In genomic region chr11:748007-748359, GRCh38 we compare ENCODE assay signal across 8 cellular contexts. TPM values are rescaled to one million over a fixed set of nuclear protein-coding genes. Genes with fewer than 3 reads are reported as not detected.
DNase-seq lines count a peak whose midpoint lies in the region; ATAC-seq and TF ChIP-seq lines count a peak whose summit lies in the region.

No MANE protein-coding gene starts in this region.

- ATAC-seq in memory B cell (ENCODE audit: low read depth), result no peak
- ATAC-seq in HG02763 (IDR thresholded peaks at IDR 0.05; ENCODE audit: unreplicated experiment), result no peak

- DNase-seq in activated naive CD4-positive, alpha-beta T cell treated with Interleukin-2 at 50 U/mL for 16 hours, result no peak
- DNase-seq in KBM-7 (peak; percentile 30), caudate nucleus (lab: John Stamatoyannopoulos, UW) (peak in 2 of 61 donors; percentile 15 to 28), memory B cell (ENCODE audit: low spot score in 2 of 2) (no peak), uterus (no peak), HuH-7 (ENCODE audit: low spot score) (no peak)

- H3K27me3 Mint-ChIP-seq in activated naive CD4-positive, alpha-beta T cell treated with anti-CD3 and anti-CD28 coated beads, Interleukin-2, amount 50 U/mL, for 24 hours, result no peaks in the 10 kb centered on the region
- no peaks in the 10 kb centered on the region for H3K27me3 Mint-ChIP-seq in memory B cell

- H3K27me3 ChIP-seq in uterus, result no peaks in the 10 kb centered on the region

- no peaks in the 10 kb centered on the region for H3K9me3 Mint-ChIP-seq in activated naive CD4-positive, alpha-beta T cell treated with anti-CD3 and anti-CD28 coated beads, Interleukin-2, amount 50 U/mL, for 24 hours
- H3K9me3 Mint-ChIP-seq in memory B cell, result no peaks in the 10 kb centered on the region

- peak overlapping the region; percentile 93 for H3K27ac ChIP-seq in caudate nucleus (ENCODE audit: low read depth, low read length)
- H3K27ac ChIP-seq in uterus, result peak overlapping the region; percentile 59 to 74

- H3K9me3 ChIP-seq in uterus, result no peaks in the 10 kb centered on the region

- H3K4me1 ChIP-seq in uterus, result no peaks in the 10 kb centered on the region

- H3K27ac Mint-ChIP-seq in activated naive CD4-positive, alpha-beta T cell treated with anti-CD3 and anti-CD28 coated beads, Interleukin-2, amount 50 U/mL, for 24 hours, result peak overlapping the region; percentile 94
- no peak overlapping the region for H3K27ac Mint-ChIP-seq in memory B cell

- H3K4me3 ChIP-seq in uterus, result peak overlapping the region; percentile 48 to 62

- TF ChIP-seq POLR2A in uterus (IDR thresholded peaks at IDR 0.05), result no peak

- in situ Hi-C loops in KBM-7 (cut with MboI; ENCODE audit: low pct_unique_long_range_greater_than_20kb, low sequenced_read_pairs), result no loop called here

- intact Hi-C loops in uterus (cut with DNase I; ENCODE audit: low total_unique reads), result no loop called here

- peak overlapping the region; percentile 90 for H3K4me3 Mint-ChIP-seq in activated naive CD4-positive, alpha-beta T cell treated with anti-CD3 and anti-CD28 coated beads, Interleukin-2, amount 50 U/mL, for 24 hours
- peak overlapping the region; percentile 88 for H3K4me3 Mint-ChIP-seq in memory B cell

- TF ChIP-seq CTCF in uterus (IDR thresholded peaks at IDR 0.05), result no peak

- H3K36me3 Mint-ChIP-seq in activated naive CD4-positive, alpha-beta T cell treated with anti-CD3 and anti-CD28 coated beads, Interleukin-2, amount 50 U/mL, for 24 hours, result no peaks in the 10 kb centered on the region
- no peaks in the 10 kb centered on the region for H3K36me3 Mint-ChIP-seq in memory B cell

- H3K36me3 ChIP-seq in uterus, result no peaks in the 10 kb centered on the region

- H3K4me1 Mint-ChIP-seq in activated naive CD4-positive, alpha-beta T cell treated with anti-CD3 and anti-CD28 coated beads, Interleukin-2, amount 50 U/mL, for 24 hours, result peaks cover 18% of the 10 kb centered on the region
- peaks cover 10% of the 10 kb centered on the region for H3K4me1 Mint-ChIP-seq in memory B cell

RNA-seq across cellular contexts. Expression of gene TALDO1, which starts 0.7 kb away (rescaled TPM):
- total RNA-seq in uterus, result 100 to 1,000 TPM in 1 of 4 donors, 10 to 100 TPM in 3; 60.3 to 146 (median 66.9) TPM

RNA-seq across cellular contexts. Expression of gene GATD1, which starts 29.3 kb away (rescaled TPM):
- total RNA-seq in uterus, result 10 to 100 TPM; 11.8 to 81.1 (median 29.3) TPM

RNA-seq across cellular contexts. Expression of gene CEND1, which starts 41.9 kb away (rescaled TPM):
- total RNA-seq in uterus, result under 1 TPM in 1 of 4 donors, not detected in 3; 0.41 TPM

RNA-seq across cellular contexts. Expression of gene EPS8L2, which starts 42.0 kb away (rescaled TPM):
- total RNA-seq in uterus, result 10 to 100 TPM; 12.2 to 52.8 (median 32.3) TPM

RNA-seq across cellular contexts. Expression of gene SLC25A22, which starts 50.1 kb away (rescaled TPM):
- total RNA-seq in uterus, result 10 to 100 TPM in 1 of 4 donors, 1 to 10 TPM in 2, under 1 TPM in 1; 0.29 to 20.8 (median 5.4) TPM
